ENCODE assay signal across 23 cellular contexts in genomic region chr18:9839211-9839610, GRCh38. TPM values are rescaled to one million over a fixed set of nuclear protein-coding genes. Genes with fewer than 3 reads are reported as not detected.
DNase-seq lines count a peak whose midpoint lies in the region; ATAC-seq and TF ChIP-seq lines count a peak whose summit lies in the region.
"Had no signal": no experiment of that assay in that cellular context is flagged by ENCODE, and none has a peak within 500 bp of the region (broad histone marks: within the 10 kb centered on the region; RNA-seq: fewer than 3 reads in every experiment).

No MANE protein-coding gene starts in this region.

- DNase-seq in heart left ventricle (no peak), Right ventricle myocardium inferior (ENCODE audit: missing footprints) (no peak), right cardiac atrium (no peak), neural progenitor cell (ENCODE audit: low spot score) (no peak), upper lobe of left lung (no peak), glomerular visceral epithelial cell (ENCODE audit: extremely low spot score) (no peak)
- DNase-seq: activated CD4-positive, alpha-beta T cell treated with anti-CD3 and anti-CD28 coated beads, Interleukin-2, amount 10 ng/mL, durations not matched to agents 7 days and 5 days; activated T-cell treated with anti-CD3 and anti-CD28 coated beads, Interleukin-2, amount 50 U/mL, for 4 hours; CD4-positive, alpha-beta T cell; Kasumi-1; naive thymus-derived CD8-positive, alpha-beta T cell; NK-92 treated with Interleukin-12 subunit alpha and Interleukin-12 subunit beta, amount 100 ng/mL, for 24 hours; ovary; SHP77 treated with DMSO at 0.1 percent for 48 hours; stimulated activated naive CD4-positive, alpha-beta T cell treated with Interleukin-2 at 50 U/mL for 16 hours; T1000; testis had no signal

- 92 to 94% (median 93%) methylated on average over 8 of the region's 8 CpGs for WGBS in heart left ventricle, 4 donors
- 95% methylated on average over 8 of the region's 8 CpGs for WGBS in right cardiac atrium
- 94 to 97% methylated on average over 8 of the region's 8 CpGs for WGBS in upper lobe of left lung, 2 donors

- ATAC-seq in heart left ventricle (no peak), Right ventricle myocardium inferior (no peak), right cardiac atrium (no peak), upper lobe of left lung (ENCODE audit: low FRiP score in 2 of 2) (no peak), HG03095 (IDR thresholded peaks at IDR 0.05; ENCODE audit: unreplicated experiment) (no peak), HG02798 (IDR thresholded peaks at IDR 0.05; ENCODE audit: poor library complexity, unreplicated experiment) (no peak)
- ATAC-seq: activated T-cell treated with anti-CD3 and anti-CD28 coated beads, Interleukin-2, amount 50 U/mL, for 4 hours; naive thymus-derived CD8-positive, alpha-beta T cell had no signal

- no peaks in the 10 kb centered on the region for H3K79me2 ChIP-seq in neural progenitor cell (ENCODE audit: low read depth)

- TF ChIP-seq CTCF in heart left ventricle (IDR thresholded peaks at IDR 0.05) = no peak
- TF ChIP-seq CTCF in neural progenitor cell (IDR thresholded peaks at IDR 0.05) = no peak
- no peak for TF ChIP-seq CTCF in upper lobe of left lung (IDR thresholded peaks at IDR 0.05)

- H3K4me3 ChIP-seq in heart left ventricle (no peak overlapping the region), right cardiac atrium (ENCODE audit: low read length) (no peak overlapping the region), neural progenitor cell (no peak overlapping the region), upper lobe of left lung (no peak overlapping the region)
- H3K4me3 ChIP-seq: body of pancreas, GM23248, ovary, testis had no signal

- H3K4me2 ChIP-seq in neural progenitor cell = no peak overlapping the region

- peaks cover 4% of the 10 kb centered on the region for H3K27me3 Mint-ChIP-seq in neural progenitor cell (ENCODE audit: insufficient read depth, low read depth)
- H3K27me3 Mint-ChIP-seq: activated CD4-positive, alpha-beta T cell treated with anti-CD3 and anti-CD28 coated beads, Interleukin-2, amount 10 ng/mL, durations not matched to agents 7 days and 5 days had no signal

- intact Hi-C loops in heart left ventricle (cut with DNase I) = loop anchor here in 1 of 10 donors (2.0 kb wide), 1 partner anchor 14 kb away; no protein-coding TSS in a partner anchor
- intact Hi-C loops in Right ventricle myocardium inferior (cut with DNase I) = no loop called here
- intact Hi-C loops in right cardiac atrium (cut with DNase I) = no loop called here

- no peaks in the 10 kb centered on the region for H3K27me3 ChIP-seq in heart left ventricle
- H3K27me3 ChIP-seq in right cardiac atrium (ENCODE audit: control insufficient read depth, insufficient read depth) = no peaks in the 10 kb centered on the region
- H3K27me3 ChIP-seq in neural progenitor cell = no peaks in the 10 kb centered on the region
- H3K27me3 ChIP-seq in upper lobe of left lung = no peaks in the 10 kb centered on the region
- H3K27me3 ChIP-seq: body of pancreas, ovary, testis had no signal

- peaks cover 15% of the 10 kb centered on the region for H3F3A ChIP-seq in neural progenitor cell (ENCODE audit: low read depth)

- H3K4me1 ChIP-seq in heart left ventricle (peaks cover 0 to 43% (median 9%) of the 10 kb centered on the region in 12 donors), right cardiac atrium (ENCODE audit: control insufficient read depth, insufficient read depth, low read length) (peaks cover 14% of the 10 kb centered on the region), neural progenitor cell (peaks cover 29% of the 10 kb centered on the region), upper lobe of left lung (peaks cover 0 to 30% (median 15%) of the 10 kb centered on the region in 4 donors)
- H3K4me1 ChIP-seq: body of pancreas had no signal

- TF ChIP-seq EP300 in upper lobe of left lung (IDR thresholded peaks at IDR 0.05) = no peak

- H3K36me3 Mint-ChIP-seq in neural progenitor cell = peaks cover 4% of the 10 kb centered on the region
- H3K36me3 Mint-ChIP-seq: naive thymus-derived CD8-positive, alpha-beta T cell had no signal

- no peak overlapping the region for H3K9ac ChIP-seq in neural progenitor cell
- H3K9ac ChIP-seq: GM23248 had no signal

- H3K9me3 ChIP-seq in heart left ventricle = no peaks in the 10 kb centered on the region
- H3K9me3 ChIP-seq in right cardiac atrium (ENCODE audit: control insufficient read depth, low read length) = no peaks in the 10 kb centered on the region
- no peaks in the 10 kb centered on the region for H3K9me3 ChIP-seq in neural progenitor cell (ENCODE audit: low read depth)
- H3K9me3 ChIP-seq in upper lobe of left lung = no peaks in the 10 kb centered on the region
- H3K9me3 ChIP-seq: body of pancreas, ovary, testis had no signal

- H3K4me3 Mint-ChIP-seq in neural progenitor cell = no peak overlapping the region
- H3K4me3 Mint-ChIP-seq: activated CD4-positive, alpha-beta T cell treated with anti-CD3 and anti-CD28 coated beads, Interleukin-2, amount 10 ng/mL, durations not matched to agents 7 days and 5 days; activated T-cell treated with anti-CD3 and anti-CD28 coated beads, Interleukin-2, amount 50 U/mL, for 4 hours; CD4-positive, alpha-beta T cell; naive thymus-derived CD8-positive, alpha-beta T cell had no signal

- H3K27ac Mint-ChIP-seq in neural progenitor cell = peak overlapping the region; percentile 11
- H3K27ac Mint-ChIP-seq: activated CD4-positive, alpha-beta T cell treated with anti-CD3 and anti-CD28 coated beads, Interleukin-2, amount 10 ng/mL, durations not matched to agents 7 days and 5 days; CD4-positive, alpha-beta T cell; naive thymus-derived CD8-positive, alpha-beta T cell had no signal

- H3K27ac ChIP-seq in heart left ventricle = peak overlapping the region in 9 of 12 donors; percentile 56 to 90 (median 75)
- peak overlapping the region; percentile 57 for H3K27ac ChIP-seq in right cardiac atrium (ENCODE audit: low read length)
- no peak overlapping the region for H3K27ac ChIP-seq in neural progenitor cell
- peak overlapping the region; percentile 75 to 84 (median 78) for H3K27ac ChIP-seq in upper lobe of left lung
- H3K27ac ChIP-seq: body of pancreas, epithelial cell of prostate, GM23248, ovary, testis had no signal

- no peaks in the 10 kb centered on the region for H4K20me1 ChIP-seq in neural progenitor cell (ENCODE audit: low read depth)

- H3K36me3 ChIP-seq in heart left ventricle (peaks cover 0 to 12% (median 0%) of the 10 kb centered on the region in 9 donors), neural progenitor cell (no peaks in the 10 kb centered on the region), upper lobe of left lung (peaks cover 0 to 6% (median 0%) of the 10 kb centered on the region in 4 donors)
- H3K36me3 ChIP-seq: ovary had no signal

- TF ChIP-seq POLR2A in heart left ventricle (IDR thresholded peaks at IDR 0.05) (no peak), upper lobe of left lung (IDR thresholded peaks at IDR 0.05) (no peak)

- peak overlapping the region; percentile 89 for H2AFZ ChIP-seq in neural progenitor cell (replicated peaks)
- H2AFZ ChIP-seq: GM23248 had no signal

- no peaks in the 10 kb centered on the region for H3K9me3 Mint-ChIP-seq in neural progenitor cell
- H3K9me3 Mint-ChIP-seq: activated CD4-positive, alpha-beta T cell treated with anti-CD3 and anti-CD28 coated beads, Interleukin-2, amount 10 ng/mL, durations not matched to agents 7 days and 5 days; activated T-cell treated with anti-CD3 and anti-CD28 coated beads, Interleukin-2, amount 50 U/mL, for 4 hours; CD4-positive, alpha-beta T cell; naive thymus-derived CD8-positive, alpha-beta T cell had no signal

- peaks cover 41% of the 10 kb centered on the region for H3K4me1 Mint-ChIP-seq in neural progenitor cell
- H3K4me1 Mint-ChIP-seq: activated CD4-positive, alpha-beta T cell treated with anti-CD3 and anti-CD28 coated beads, Interleukin-2, amount 10 ng/mL, durations not matched to agents 7 days and 5 days had no signal

RNA-seq across cellular contexts. Expression of gene TXNDC2, which starts 46.6 kb away (rescaled TPM):
- total RNA-seq in heart left ventricle (not detected), Right ventricle myocardium inferior (not detected), right cardiac atrium (under 1 TPM in 2 of 4 donors, not detected in 2; 0.23 to 0.42 TPM), neural progenitor cell (ENCODE audit: low replicate concordance) (not detected in 2 replicates), upper lobe of left lung (under 1 TPM in 3 of 6 donors, not detected in 3; 0.30 to 0.49 (median 0.33) TPM)
- polyA plus RNA-seq in heart left ventricle (under 1 TPM in 1 of 2 donors, not detected in 1; 0.03 TPM), right cardiac atrium (not detected)
- total RNA-seq: activated CD4-positive, alpha-beta T cell treated with anti-CD3 and anti-CD28 coated beads, Interleukin-2, amount 10 ng/mL, durations not matched to agents 7 days and 5 days; activated T-cell treated with anti-CD3 and anti-CD28 coated beads, Interleukin-2, amount 50 U/mL, for 4 hours; body of pancreas; CD4-positive, alpha-beta T cell; GM23248; kidney epithelial cell; naive thymus-derived CD8-positive, alpha-beta T cell had no signal
- polyA plus RNA-seq: GM23248; naive thymus-derived CD8-positive, alpha-beta T cell had no signal
